ENCODE assay signal across 25 cellular contexts in the genomic region with DNA sequence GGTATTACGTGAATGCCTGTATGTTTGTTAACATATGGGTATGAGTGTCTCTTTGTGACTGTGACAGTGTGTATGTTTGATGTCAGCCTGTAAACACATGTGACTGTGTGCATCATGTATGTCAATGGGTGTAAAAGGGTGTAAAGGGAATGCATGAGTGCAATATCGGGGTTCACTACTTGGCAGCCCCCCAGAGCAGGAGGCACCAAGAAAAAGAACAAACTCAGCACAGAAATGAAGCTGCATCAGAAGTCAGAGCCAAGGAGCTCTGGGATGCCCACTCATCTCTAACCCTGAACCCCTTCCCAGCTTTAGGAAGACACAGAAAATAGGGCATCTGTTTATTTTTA. TPM values are rescaled to one million over a fixed set of nuclear protein-coding genes. Genes with fewer than 3 reads are reported as not detected.
"Had no signal": no experiment of that assay in that cellular context is flagged by ENCODE, and none has a peak within 500 bp of the region (broad histone marks: within the 10 kb centered on the region; RNA-seq: fewer than 3 reads in every experiment).

No MANE protein-coding gene starts in this region.

- H3K27ac ChIP-seq: ascending aorta, pancreas, skin epidermis, transverse colon, vagina had no signal

- H3K4me3 Mint-ChIP-seq: activated CD8-positive, alpha-beta T cell treated with anti-CD3 and anti-CD28 coated beads for 36 hours; activated T-cell treated with anti-CD3 and anti-CD28 coated beads, Interleukin-2, amount 50 U/mL, for 24 hours; stimulated activated naive CD8-positive, alpha-beta T cell treated with anti-CD3 and anti-CD28 coated beads, Interleukin-15, Interleukin-2, amounts not matched to agents 100 ng/mL and 50 ng/mL, for 24 hours had no signal

- H3K9me3 ChIP-seq: ascending aorta, pancreas, transverse colon, vagina had no signal

- H3K9me3 Mint-ChIP-seq: activated CD8-positive, alpha-beta T cell treated with anti-CD3 and anti-CD28 coated beads for 36 hours; activated T-cell treated with anti-CD3 and anti-CD28 coated beads, Interleukin-2, amount 50 U/mL, for 24 hours; activated T-helper 2 cell treated with anti-CD3 and anti-CD28 coated beads, Interferon-gamma antibody, Interleukin-2, Interleukin-4, amounts not matched to agents 10 μg/mL and 5 μg/mL and 100 μg/mL, durations not matched to agents 14 hours and 24 hours and 36 hours; stimulated activated naive CD8-positive, alpha-beta T cell treated with anti-CD3 and anti-CD28 coated beads, Interleukin-15, Interleukin-2, amounts not matched to agents 100 ng/mL and 50 ng/mL, for 24 hours had no signal

- ATAC-seq: activated CD8-positive, alpha-beta T cell treated with anti-CD3 and anti-CD28 coated beads for 36 hours; esophagus mucosa; left lobe of liver; pancreas had no signal

- H3K27me3 ChIP-seq: ascending aorta, vagina had no signal

- H3K27ac Mint-ChIP-seq: activated CD8-positive, alpha-beta T cell treated with anti-CD3 and anti-CD28 coated beads for 36 hours; activated T-cell treated with anti-CD3 and anti-CD28 coated beads, Interleukin-2, amount 50 U/mL, for 24 hours; activated T-helper 2 cell treated with anti-CD3 and anti-CD28 coated beads, Interferon-gamma antibody, Interleukin-2, Interleukin-4, amounts not matched to agents 10 μg/mL and 5 μg/mL and 100 μg/mL, durations not matched to agents 14 hours and 24 hours and 36 hours; stimulated activated naive CD8-positive, alpha-beta T cell treated with anti-CD3 and anti-CD28 coated beads, Interleukin-15, Interleukin-2, amounts not matched to agents 100 ng/mL and 50 ng/mL, for 24 hours had no signal

- H3K36me3 ChIP-seq: ascending aorta, pancreas, transverse colon, vagina had no signal

- DNase-seq: activated CD4-positive, alpha-beta T cell treated with anti-CD3 and anti-CD28 coated beads for 48 hours; activated CD4-positive, CD25-positive, alpha-beta regulatory T cell; activated CD8-positive, alpha-beta T cell treated with anti-CD3 and anti-CD28 coated beads for 36 hours; activated naive CD4-positive, alpha-beta T cell treated with anti-CD3 and anti-CD28 coated beads, Interleukin-2, amount 50 U/mL, for 16 hours; activated T-cell treated with anti-CD3 and anti-CD28 coated beads, Interleukin-2, amount 50 U/mL, for 24 hours; cerebellar nuclear complex; cortex of kidney; hippocampal formation; pancreas; stimulated activated CD4-positive, alpha-beta T cell treated with anti-CD3 and anti-CD28 coated beads, Interleukin-15, amount 100 ng/mL, for 24 hours; stimulated activated CD4-positive, alpha-beta T cell treated with anti-CD3 and anti-CD28 coated beads, Interleukin-2, amount 100 ng/mL, for 48 hours; T1000; transverse colon had no signal

- H3K4me3 ChIP-seq: ascending aorta, lung, pancreas, skin epidermis, transverse colon, vagina had no signal

RNA-seq across cellular contexts. Expression of gene HOXB6, which starts 2.1 kb away (rescaled TPM):
- total RNA-seq: activated CD8-positive, alpha-beta T cell treated with anti-CD3 and anti-CD28 coated beads for 36 hours; bronchial epithelial cell; mononuclear cell had no signal

RNA-seq across cellular contexts. Expression of gene HOXB7, which starts 4.0 kb away (rescaled TPM):
- total RNA-seq: bronchial epithelial cell had no signal

RNA-seq across cellular contexts. Expression of gene HOXB8, which starts 8.2 kb away (rescaled TPM):
- total RNA-seq: activated CD8-positive, alpha-beta T cell treated with anti-CD3 and anti-CD28 coated beads for 36 hours; activated T-helper 2 cell treated with anti-CD3 and anti-CD28 coated beads, Interferon-gamma antibody, Interleukin-2, Interleukin-4, amounts not matched to agents 10 μg/mL and 5 μg/mL and 100 μg/mL, durations not matched to agents 14 hours and 24 hours and 36 hours; ascending aorta; bronchial epithelial cell; esophagus mucosa; pulmonary artery endothelial cell; T-helper 1 cell treated with Interleukin-12 subunit alpha and Interleukin-12 subunit beta and Interleukin-4 antibody, amounts not matched to agents 30 ng/mL and 1 ng/mL, for 36 hours; vagina had no signal

RNA-seq across cellular contexts. Expression of gene HOXB5, which starts 13.3 kb away (rescaled TPM):
- total RNA-seq: activated CD8-positive, alpha-beta T cell treated with anti-CD3 and anti-CD28 coated beads for 36 hours; activated T-helper 2 cell treated with anti-CD3 and anti-CD28 coated beads, Interferon-gamma antibody, Interleukin-2, Interleukin-4, amounts not matched to agents 10 μg/mL and 5 μg/mL and 100 μg/mL, durations not matched to agents 14 hours and 24 hours and 36 hours; bronchial epithelial cell; mononuclear cell had no signal

RNA-seq across cellular contexts. Expression of gene HOXB3, which starts 16.8 kb away (rescaled TPM):
- total RNA-seq: bronchial epithelial cell had no signal
